24 cellular contexts compared by ENCODE assay signal in genomic region chr4:4671774-4672349, GRCh38.
DNase-seq lines count a peak whose midpoint lies in the region; ATAC-seq, FAIRE-seq and TF ChIP-seq lines count a peak whose summit lies in the region.
"Had no signal": no experiment of that assay in that cellular context is flagged by ENCODE, and none has a peak within 500 bp of the region (broad histone marks: within the 10 kb centered on the region; RNA-seq: fewer than 3 reads in every experiment).

No MANE protein-coding gene starts in this region.

- H2AFZ ChIP-seq in HCT116 (ENCODE audit: low read depth, low read length, poor library complexity, severe bottlenecking) (no peak overlapping the region), astrocyte (ENCODE audit: low read depth, low read length) (no peak overlapping the region)

- peaks cover 2% of the 10 kb centered on the region for H3K27me3 Mint-ChIP-seq in astrocyte (ENCODE audit: low read depth, unreplicated experiment)
- H3K27me3 Mint-ChIP-seq: IgD-negative memory B cell had no signal

- H3K27ac ChIP-seq in HCT116 (ENCODE audit: low read depth, low read length) (no peak overlapping the region), astrocyte (ENCODE audit: low read depth, low read length) (no peak overlapping the region), suprapubic skin (peak overlapping the region; percentile 7), RWPE1 (no peak overlapping the region)
- H3K27ac ChIP-seq: C4-2B had no signal

- H3K27ac Mint-ChIP-seq in astrocyte (ENCODE audit: unreplicated experiment) = no peak overlapping the region
- H3K27ac Mint-ChIP-seq: HFFc6, IgD-negative memory B cell had no signal

- H3K4me3 ChIP-seq in HCT116 (replicated peaks in 1 of 2; ENCODE audit: low read depth in 1 of 2, low read length in 2 of 2) (no peak overlapping the region), astrocyte (ENCODE audit: insufficient read depth, low read depth, low read length) (no peak overlapping the region), suprapubic skin (no peak overlapping the region)

- H3K4me1 ChIP-seq in HCT116 (ENCODE audit: control insufficient read depth in 1 of 2, insufficient read depth in 2 of 2, low read length in 2 of 2) (peaks cover 38 to 49% of the 10 kb centered on the region in 2 experiments), astrocyte (ENCODE audit: insufficient read depth, low read length) (peaks cover 21% of the 10 kb centered on the region), suprapubic skin (peaks cover 16% of the 10 kb centered on the region)

- H3K9me3 ChIP-seq in HCT116 (ENCODE audit: control insufficient read depth in 1 of 2, insufficient read depth in 1 of 2, low read depth in 1 of 2, low read length in 2 of 2) = no peaks in the 10 kb centered on the region
- H3K9me3 ChIP-seq in astrocyte (ENCODE audit: insufficient read depth, low read depth, low read length) = no peaks in the 10 kb centered on the region
- H3K9me3 ChIP-seq in suprapubic skin = no peaks in the 10 kb centered on the region

- H4K20me1 ChIP-seq in HCT116 (ENCODE audit: insufficient read depth) = no peaks in the 10 kb centered on the region
- no peaks in the 10 kb centered on the region for H4K20me1 ChIP-seq in astrocyte (ENCODE audit: insufficient read depth, low read length)

- peaks cover 9% of the 10 kb centered on the region for H3K4me1 Mint-ChIP-seq in astrocyte (ENCODE audit: low read depth, unreplicated experiment)

- TF ChIP-seq CTCF in HCT116 (IDR thresholded peaks at IDR 0.05 in 2 of 3, conservative IDR thresholded peaks at IDR 0.05 in 1 of 3; ENCODE audit: borderline replicate concordance in 1 of 3, insufficient read depth in 1 of 3, low read depth in 2 of 3, low read length in 2 of 3) (no peak), astrocyte (IDR thresholded peaks at IDR 0.05; ENCODE audit: insufficient read depth, low read depth, low read length) (no peak), suprapubic skin (IDR thresholded peaks at IDR 0.05) (no peak), RWPE1 (conservative IDR thresholded peaks at IDR 0.05; ENCODE audit: low read depth) (no peak)

- FAIRE-seq in astrocyte (lab: Jason Lieb, UNC) = peak; percentile 26

- no peak for ATAC-seq in HCT116
- ATAC-seq in left colon = peak; percentile 59
- ATAC-seq: PC-3 had no signal

- WGBS in suprapubic skin = 50% methylated on average over 5 of the region's 5 CpGs

- CTCF ChIA-PET in HCT116 (lab: Charles Lee) = no interaction called here
- CTCF ChIA-PET in RWPE1 (lab: Yijun Ruan, JAX) = no interaction called here

- no peak for TF ChIP-seq POLR2A in HCT116 (IDR thresholded peaks at IDR 0.05; ENCODE audit: borderline replicate concordance, extremely low read depth, insufficient read depth, insufficient read length)
- no peak for TF ChIP-seq POLR2A in suprapubic skin (IDR thresholded peaks at IDR 0.05)

- intact Hi-C loops in HCT116 (cut with micrococcal nuclease) = loop anchor here (5.0 to 10.0 kb wide), 2 partner anchors 90 to 323 kb away; no protein-coding TSS in a partner anchor
- intact Hi-C loops in left colon (cut with DNase I, micrococcal nuclease) = no loop called here

- H3K36me3 Mint-ChIP-seq in astrocyte (ENCODE audit: low read depth, unreplicated experiment) = no peaks in the 10 kb centered on the region

- H3K36me3 ChIP-seq in HCT116 (ENCODE audit: control insufficient read depth in 1 of 2, insufficient read depth in 2 of 2, low read length in 2 of 2) (no peaks in the 10 kb centered on the region), astrocyte (ENCODE audit: insufficient read depth, low read length) (no peaks in the 10 kb centered on the region), suprapubic skin (no peaks in the 10 kb centered on the region)

- no peak for TF ChIP-seq RAD21 in HCT116 (IDR thresholded peaks at IDR 0.05; ENCODE audit: low read depth)

- no peaks in the 10 kb centered on the region for H3K79me2 ChIP-seq in HCT116 (ENCODE audit: insufficient read depth, low read length)
- H3K79me2 ChIP-seq in astrocyte (ENCODE audit: insufficient read depth, low read length) = no peaks in the 10 kb centered on the region

- POLR2A ChIA-PET in HCT116 (lab: Charles Lee) = no interaction called here
- POLR2A ChIA-PET in RWPE1 (lab: Yijun Ruan, JAX; ENCODE audit: low non-redundant PET) = no interaction called here

- no peak for DNase-seq in HCT116 (ENCODE audit: low read depth, low spot score)
- DNase-seq in astrocyte (ENCODE audit: low read depth) = peak; percentile 37
- DNase-seq in left colon = no peak
- DNase-seq in suprapubic skin (ENCODE audit: low spot score in 2 of 2) = no peak
- no peak for DNase-seq in cortex of kidney (lab: John Stamatoyannopoulos, UW)
- no peak for DNase-seq in anterior cingulate cortex (lab: John Stamatoyannopoulos, UW)
- no peak for DNase-seq in RWPE1 (ENCODE audit: low spot score)
- DNase-seq: ACHN, AML-193, DMS79 treated with DMSO at 0.1 percent for 48 hours, GDM1, GOT3, HFFc6, Kasumi-1, MM.1S, NCI-H1092, NCI-H1436 treated with DMSO at 0.1 percent for 48 hours, NCI-H2029, NCI-H2171, NCI-H526, PC-3, RPMI8226 had no signal

- BruUV-seq in HCT116 (replicated peaks; lab: Mats Ljungman, UMichigan) = no TSS peak

- H3K9me2 ChIP-seq in HCT116 (ENCODE audit: insufficient read depth) = no peaks in the 10 kb centered on the region

- TF ChIP-seq EP300 in suprapubic skin (IDR thresholded peaks at IDR 0.05) = no peak

- H3K4me2 ChIP-seq in HCT116 (ENCODE audit: low read length) (peak overlapping the region; percentile 59; the same call in 1 of the 2 replicates), astrocyte (ENCODE audit: low read length) (no peak overlapping the region)

- H3K27me3 ChIP-seq in HCT116 (ENCODE audit: insufficient read depth, low read length) (no peaks in the 10 kb centered on the region), astrocyte (ENCODE audit: insufficient read depth, low read length) (peaks cover 6% of the 10 kb centered on the region), suprapubic skin (no peaks in the 10 kb centered on the region)

- no peaks in the 10 kb centered on the region for H3K9me3 Mint-ChIP-seq in astrocyte (ENCODE audit: unreplicated experiment)
- H3K9me3 Mint-ChIP-seq: HFFc6, IgD-negative memory B cell had no signal

- RAD21 ChIA-PET in HCT116 (lab: Charles Lee; ENCODE audit: low non-redundant PET in 1 of 2, low total read pairs in 2 of 2, uncharacterized antibody in 2 of 2, unreplicated experiment in 2 of 2) = no interaction called here

- H3K9ac ChIP-seq in HCT116 (ENCODE audit: low read length) = peak overlapping the region; percentile 34; the same call in 1 of the 2 replicates
- no peak overlapping the region for H3K9ac ChIP-seq in astrocyte (ENCODE audit: low read length)

- no peak overlapping the region for H3K4me3 Mint-ChIP-seq in astrocyte (ENCODE audit: unreplicated experiment)
- H3K4me3 Mint-ChIP-seq: HFFc6, IgD-negative memory B cell had no signal

TF ChIP-seq in HCT116, 20 proteins besides CTCF, POLR2A, EP300 and RAD21:
- TF ChIP-seq ELF1 (IDR thresholded peaks at IDR 0.05; ENCODE audit: borderline replicate concordance, low read depth) (no peak), ATF3 (IDR thresholded peaks at IDR 0.05) (no peak), YY1 (IDR thresholded peaks at IDR 0.05; ENCODE audit: extremely low read depth, insufficient replicate concordance, low read depth, low read length) (no peak), JUND (IDR thresholded peaks at IDR 0.05) (no peak), ZBTB33 (IDR thresholded peaks at IDR 0.05; ENCODE audit: extremely low read depth, insufficient replicate concordance, low read length) (no peak), MAX (IDR thresholded peaks at IDR 0.05) (no peak)
